Comparison of ENCODE assay signal across 16 cellular contexts in the genomic region with DNA sequence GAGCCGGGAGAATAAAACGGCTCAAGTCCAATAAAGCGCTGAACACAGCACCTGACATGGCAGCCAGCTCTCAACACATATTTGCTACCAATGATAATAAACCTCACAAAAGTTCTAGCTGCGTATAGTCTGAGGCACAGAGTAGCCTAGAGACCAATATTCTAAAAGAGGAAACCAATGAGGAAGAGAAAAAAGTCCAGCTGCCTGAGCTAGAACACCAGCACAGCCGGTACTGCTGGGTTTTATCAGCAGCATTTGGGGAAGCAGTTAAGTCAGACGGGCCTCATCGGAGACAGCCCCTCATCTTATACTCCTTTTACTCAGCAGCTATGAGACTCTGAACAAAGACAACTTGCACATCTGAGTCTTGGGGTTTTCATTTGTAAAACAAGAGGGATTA. TPM values are rescaled to one million over a fixed set of nuclear protein-coding genes. Genes with fewer than 3 reads are reported as not detected.
DNase-seq lines count a peak whose midpoint lies in the region; ATAC-seq, FAIRE-seq and TF ChIP-seq lines count a peak whose summit lies in the region.
"Had no signal": no experiment of that assay in that cellular context is flagged by ENCODE, and none has a peak within 500 bp of the region (broad histone marks: within the 10 kb centered on the region; RNA-seq: fewer than 3 reads in every experiment).

No MANE protein-coding gene starts in this region.

- no peak overlapping the region for H3K4me3 ChIP-seq in GM12878

- in situ Hi-C loops in GM12878 (cut with MboI): no loop called here

- no peaks in the 10 kb centered on the region for H3K9me3 Mint-ChIP-seq in stimulated activated naive CD8-positive, alpha-beta T cell treated with anti-CD3 and anti-CD28 coated beads, Interleukin-15, Interleukin-2, amounts not matched to agents 100 ng/mL and 50 ng/mL, for 24 hours
- H3K9me3 Mint-ChIP-seq in activated naive CD4-positive, alpha-beta T cell treated with anti-CD3 and anti-CD28 coated beads, Interleukin-2, amount 10 ng/mL, durations not matched to agents 7 days and 5 days: no peaks in the 10 kb centered on the region

- H3K9ac ChIP-seq in GM12878 (ENCODE audit: control insufficient read depth, insufficient read depth, low read length): no peak overlapping the region

- H3K27me3 ChIP-seq in GM12878 (replicated peaks in 1 of 2; ENCODE audit: control insufficient read depth in 2 of 2, insufficient read depth in 2 of 2, low read length in 1 of 2): no peaks in the 10 kb centered on the region

- no peak for DNase-seq in stimulated activated naive CD8-positive, alpha-beta T cell treated with anti-CD3 and anti-CD28 coated beads, Interleukin-15, Interleukin-2, amounts not matched to agents 100 U/mL and 50 U/mL, for 24 hours
- DNase-seq in Kasumi-1 (lab: John Stamatoyannopoulos, UW) (peak; percentile 93 to 94), GM12878 (ENCODE audit: low read depth, low spot score) (no peak), retina (no peak)
- DNase-seq in activated naive CD4-positive, alpha-beta T cell treated with anti-CD3 and anti-CD28 coated beads, Interleukin-2, amount 10 ng/mL, durations not matched to agents 7 days and 5 days: no peak
- DNase-seq: activated T-cell treated with anti-CD3 and anti-CD28 coated beads for 4 hours; aorta; DMS 273 treated with DMSO at 0.1 percent for 48 hours; effector CD8-positive, alpha-beta T cell; left ventricle myocardium superior; posterior cingulate gyrus had no signal

- WGBS in GM12878 (ENCODE audit: insufficient coverage, insufficient replicate concordance, low lambda C conversion rate, missing lambda C conversion rate): 15% methylated on average over 7 of the region's 7 CpGs

- SMC1A ChIA-PET in GM12878 (lab: Charles Lee; ENCODE audit: uncharacterized antibody, unreplicated experiment): interaction anchor here (1.5 to 2.4 kb wide), 3 partner anchors 12 to 108 kb away, joined by 3 to 13 read pairs (median 4); partner anchors contain the start of gene FAM210B

- no TSS peak for BruUV-seq in GM12878 (replicated peaks; lab: Mats Ljungman, UMichigan)

- FAIRE-seq in GM12878 (lab: Jason Lieb, UNC): no peak

- peak overlapping the region; percentile 10; the same call in 1 of the 2 replicates for H3K4me2 ChIP-seq in GM12878 (ENCODE audit: control insufficient read depth, insufficient read depth)

- no peaks in the 10 kb centered on the region for H3K36me3 ChIP-seq in GM12878 (ENCODE audit: control insufficient read depth in 2 of 2, insufficient read depth in 2 of 2, low read length in 1 of 2)

- TF ChIP-seq RAD21 in GM12878 (IDR thresholded peaks at IDR 0.05; ENCODE audit: insufficient read depth, low read depth, low read length): no peak

- no peak overlapping the region for H3K4me3 Mint-ChIP-seq in stimulated activated naive CD8-positive, alpha-beta T cell treated with anti-CD3 and anti-CD28 coated beads, Interleukin-15, Interleukin-2, amounts not matched to agents 100 ng/mL and 50 ng/mL, for 24 hours
- no peak overlapping the region for H3K4me3 Mint-ChIP-seq in activated naive CD4-positive, alpha-beta T cell treated with anti-CD3 and anti-CD28 coated beads, Interleukin-2, amount 10 ng/mL, durations not matched to agents 7 days and 5 days

- H3K4me1 ChIP-seq in GM12878 (ENCODE audit: control insufficient read depth, insufficient read depth, low read length): peaks cover 17% of the 10 kb centered on the region

- H4K20me1 ChIP-seq in GM12878 (ENCODE audit: control insufficient read depth, insufficient read depth): no peaks in the 10 kb centered on the region

- H2AFZ ChIP-seq in GM12878 (ENCODE audit: control insufficient read depth, low read depth, low read length): peak overlapping the region; percentile 9

- intact Hi-C loops in GM12878 (cut with micrococcal nuclease; ENCODE audit: unreplicated experiment): no loop called here

- POLR2A ChIA-PET in GM12878 (lab: Charles Lee): interaction anchor here (0.9 kb wide), 1 partner anchor 11 kb away, joined by 4 read pairs; no protein-coding TSS in a partner anchor

- CTCF ChIA-PET in GM12878 (lab: Yijun Ruan, JAX): interaction anchor here (0.8 to 2.9 kb wide), 3 partner anchors 21 to 65 kb away, joined by 3 to 10 read pairs (median 3); no protein-coding TSS in a partner anchor
- CTCF ChIA-PET in activated naive CD4-positive, alpha-beta T cell treated with anti-CD3 and anti-CD28 coated beads, Interleukin-2, amount 10 ng/mL, durations not matched to agents 7 days and 5 days (lab: Charles Lee): no interaction called here

- peaks cover 10% of the 10 kb centered on the region for H3K36me3 Mint-ChIP-seq in stimulated activated naive CD8-positive, alpha-beta T cell treated with anti-CD3 and anti-CD28 coated beads, Interleukin-15, Interleukin-2, amounts not matched to agents 100 ng/mL and 50 ng/mL, for 24 hours (ENCODE audit: low read depth)
- H3K36me3 Mint-ChIP-seq in activated naive CD4-positive, alpha-beta T cell treated with anti-CD3 and anti-CD28 coated beads, Interleukin-2, amount 10 ng/mL, durations not matched to agents 7 days and 5 days: peaks cover 1% of the 10 kb centered on the region

- peaks cover 23% of the 10 kb centered on the region for H3K79me2 ChIP-seq in GM12878 (ENCODE audit: control insufficient read depth, insufficient read depth, low read length)

- peak overlapping the region; percentile 65 for H3K27ac Mint-ChIP-seq in stimulated activated naive CD8-positive, alpha-beta T cell treated with anti-CD3 and anti-CD28 coated beads, Interleukin-15, Interleukin-2, amounts not matched to agents 100 ng/mL and 50 ng/mL, for 24 hours
- H3K27ac Mint-ChIP-seq in activated naive CD4-positive, alpha-beta T cell treated with anti-CD3 and anti-CD28 coated beads, Interleukin-2, amount 10 ng/mL, durations not matched to agents 7 days and 5 days: no peak overlapping the region

- no peak for TF ChIP-seq CTCF in GM12878 (IDR thresholded peaks at IDR 0.05 in 2 of 3, conservative IDR thresholded peaks at IDR 0.05 in 1 of 3; ENCODE audit: control insufficient read depth in 2 of 3, extremely low read depth in 1 of 3, insufficient read depth in 1 of 3, low read depth in 3 of 3, low read length in 3 of 3)

- no peaks in the 10 kb centered on the region for H3K27me3 Mint-ChIP-seq in stimulated activated naive CD8-positive, alpha-beta T cell treated with anti-CD3 and anti-CD28 coated beads, Interleukin-15, Interleukin-2, amounts not matched to agents 100 ng/mL and 50 ng/mL, for 24 hours
- H3K27me3 Mint-ChIP-seq in activated naive CD4-positive, alpha-beta T cell treated with anti-CD3 and anti-CD28 coated beads, Interleukin-2, amount 10 ng/mL, durations not matched to agents 7 days and 5 days: peaks cover 7% of the 10 kb centered on the region

- TF ChIP-seq EP300 in GM12878 (IDR thresholded peaks at IDR 0.05; ENCODE audit: borderline replicate concordance in 1 of 2, control insufficient read depth in 1 of 2, low read depth in 2 of 2, low read length in 2 of 2): no peak

- H3K4me1 Mint-ChIP-seq in stimulated activated naive CD8-positive, alpha-beta T cell treated with anti-CD3 and anti-CD28 coated beads, Interleukin-15, Interleukin-2, amounts not matched to agents 100 ng/mL and 50 ng/mL, for 24 hours (ENCODE audit: low read depth): peaks cover 64% of the 10 kb centered on the region
- H3K4me1 Mint-ChIP-seq in activated naive CD4-positive, alpha-beta T cell treated with anti-CD3 and anti-CD28 coated beads, Interleukin-2, amount 10 ng/mL, durations not matched to agents 7 days and 5 days: peaks cover 72% of the 10 kb centered on the region

- no peak for TF ChIP-seq POLR2A in GM12878 (IDR thresholded peaks at IDR 0.05; ENCODE audit: low read depth, low read length)

- no peaks in the 10 kb centered on the region for H3K9me3 ChIP-seq in GM12878 (replicated peaks; ENCODE audit: control insufficient read depth, insufficient read depth, low read length)

- RAD21 ChIA-PET in GM12878 (lab: Charles Lee; ENCODE audit: unreplicated experiment): interaction anchor here (1.1 to 1.8 kb wide), 2 partner anchors 12 to 54 kb away, joined by 3 to 10 read pairs; no protein-coding TSS in a partner anchor

- ATAC-seq in stimulated activated naive CD8-positive, alpha-beta T cell treated with anti-CD3 and anti-CD28 coated beads, Interleukin-15, Interleukin-2, amounts not matched to agents 100 U/mL and 50 U/mL, for 24 hours: no peak
- ATAC-seq in GM12878: peak; percentile 24
- ATAC-seq in HG03460 (IDR thresholded peaks at IDR 0.05; ENCODE audit: unreplicated experiment): no peak
- no peak for ATAC-seq in HG02973 (IDR thresholded peaks at IDR 0.05; ENCODE audit: unreplicated experiment)
- ATAC-seq: left ventricle myocardium superior had no signal

- no peak overlapping the region for H3K27ac ChIP-seq in GM12878 (ENCODE audit: control insufficient read depth, insufficient read depth)
- H3K27ac ChIP-seq: 22Rv1, VCaP had no signal

RNA-seq across cellular contexts. Expression of gene RTF2, which starts 2.4 kb away (rescaled TPM):
- 34.7 and 35.4 TPM in 2 replicates for total RNA-seq in GM12878 (2013; cell fraction: nucleolus; rRNA removed)
- total RNA-seq in GM12878 (2014; rRNA removed): 71.2 and 73.9 TPM in 2 replicates
- 65.1 and 66.2 TPM in 2 replicates for total RNA-seq in GM12878 (2014; rRNA removed; fragmentation: Illumina TruSeq; extraction: Trizol)
- total RNA-seq in GM12878 (2021): 77.0 and 77.7 TPM in 2 replicates
- polyA plus RNA-seq in GM12878 (2011; ENCODE audit: low read depth): 28.1 TPM
- polyA plus RNA-seq in GM12878 (2011; rRNA removed): 86.5 and 100 TPM in 2 replicates
- polyA plus RNA-seq in GM12878 (2011; cell fraction: cytosol; rRNA removed): 73.8 and 90.9 TPM in 2 replicates
- 56.3 and 61.4 TPM in 2 replicates for polyA plus RNA-seq in GM12878 (2011; cell fraction: nucleus; rRNA removed)
- 59.7 and 63.6 TPM in 2 replicates for polyA plus RNA-seq in GM12878 (2012)
- 61.5 and 79.2 TPM in 2 replicates for polyA plus RNA-seq in GM12878 (2014; fragmentation: Illumina TruSeq; extraction: Trizol)
- polyA plus RNA-seq in GM12878 (2014; fragmentation: Nextera tagmentation; extraction: Ambion mirVana): 100 to 1,000 TPM in 1 of 2 experiments, 10 to 100 TPM in 1; 99.3 to 133 TPM
- 69.1 and 71.4 TPM in 2 replicates for polyA plus RNA-seq in GM12878 (2014; rRNA removed)
- 100 to 1,000 TPM; 124 TPM for polyA plus RNA-seq in GM12878 (2016; fragmentation: Nextera tagmentation; extraction: Ambion mirVana)
- polyA minus RNA-seq in GM12878 (2011; rRNA and poly(A)+ RNA removed): 37.5 and 54.1 TPM in 2 replicates
- polyA minus RNA-seq in GM12878 (2011; cell fraction: cytosol; rRNA and poly(A)+ RNA removed): 10.6 and 19.2 TPM in 2 replicates
- 14.1 and 19.7 TPM in 2 replicates for polyA minus RNA-seq in GM12878 (2011; cell fraction: nucleus; rRNA and poly(A)+ RNA removed)

RNA-seq across cellular contexts. Expression of gene CASS4, which starts 53.9 kb away (rescaled TPM):
- total RNA-seq in GM12878 (2013; cell fraction: nucleolus; rRNA removed): 0.47 TPM in 1 of 2 replicates, not detected in the other
- 0.06 and 0.11 TPM in 2 replicates for total RNA-seq in GM12878 (2014; rRNA removed)
- total RNA-seq in GM12878 (2014; rRNA removed; fragmentation: Illumina TruSeq; extraction: Trizol): 0.09 and 0.14 TPM in 2 replicates
- 0.19 and 0.21 TPM in 2 replicates for total RNA-seq in GM12878 (2021)
- polyA plus RNA-seq in GM12878 (2011; ENCODE audit: low read depth): 0.14 TPM
- polyA plus RNA-seq in GM12878 (2011; rRNA removed): 0.10 and 0.11 TPM in 2 replicates
- 0.01 and 0.03 TPM in 2 replicates for polyA plus RNA-seq in GM12878 (2011; cell fraction: cytosol; rRNA removed)
- 0.09 and 0.15 TPM in 2 replicates for polyA plus RNA-seq in GM12878 (2011; cell fraction: nucleus; rRNA removed)
- 0.13 and 0.22 TPM in 2 replicates for polyA plus RNA-seq in GM12878 (2012)
- 0.13 and 0.21 TPM in 2 replicates for polyA plus RNA-seq in GM12878 (2014; fragmentation: Illumina TruSeq; extraction: Trizol)
- under 1 TPM; 0.04 to 0.11 TPM for polyA plus RNA-seq in GM12878 (2014; fragmentation: Nextera tagmentation; extraction: Ambion mirVana)
- 0.04 and 0.24 TPM in 2 replicates for polyA plus RNA-seq in GM12878 (2014; rRNA removed)
- under 1 TPM in 1 of 2 experiments, not detected in 1; 0.05 TPM for polyA plus RNA-seq in GM12878 (2016; fragmentation: Nextera tagmentation; extraction: Ambion mirVana)
- polyA minus RNA-seq in GM12878 (2011; rRNA and poly(A)+ RNA removed): 0.10 and 0.15 TPM in 2 replicates
- not detected in 2 replicates for polyA minus RNA-seq in GM12878 (2011; cell fraction: cytosol; rRNA and poly(A)+ RNA removed)
- polyA minus RNA-seq in GM12878 (2011; cell fraction: nucleus; rRNA and poly(A)+ RNA removed): 0.10 and 0.12 TPM in 2 replicates

RNA-seq across cellular contexts. Expression of gene FAM209A, which starts 58.5 kb away (rescaled TPM):
- total RNA-seq in GM12878 (2013; cell fraction: nucleolus; rRNA removed): 0.84 and 1.7 TPM in 2 replicates
- total RNA-seq in GM12878 (2014; rRNA removed): 0.44 TPM in 1 of 2 replicates, not detected in the other
- total RNA-seq in GM12878 (2014; rRNA removed; fragmentation: Illumina TruSeq; extraction: Trizol): 0.31 and 0.37 TPM in 2 replicates
- 0.41 TPM in 1 of 2 replicates, not detected in the other for total RNA-seq in GM12878 (2021)
- not detected for polyA plus RNA-seq in GM12878 (2011; ENCODE audit: low read depth)
- 0.27 and 0.32 TPM in 2 replicates for polyA plus RNA-seq in GM12878 (2011; rRNA removed)
- polyA plus RNA-seq in GM12878 (2011; cell fraction: cytosol; rRNA removed): 0.17 and 0.19 TPM in 2 replicates
- polyA plus RNA-seq in GM12878 (2011; cell fraction: nucleus; rRNA removed): 1.0 and 1.2 TPM in 2 replicates
- polyA plus RNA-seq in GM12878 (2012): 0.25 and 1.2 TPM in 2 replicates
- polyA plus RNA-seq in GM12878 (2014; fragmentation: Illumina TruSeq; extraction: Trizol): 0.51 TPM in 1 of 2 replicates, not detected in the other
- under 1 TPM in 1 of 2 experiments, not detected in 1; 0.11 TPM for polyA plus RNA-seq in GM12878 (2014; fragmentation: Nextera tagmentation; extraction: Ambion mirVana)
- 0.15 and 0.33 TPM in 2 replicates for polyA plus RNA-seq in GM12878 (2014; rRNA removed)
- polyA plus RNA-seq in GM12878 (2016; fragmentation: Nextera tagmentation; extraction: Ambion mirVana): not detected
- 0.46 TPM in 1 of 2 replicates, not detected in the other for polyA minus RNA-seq in GM12878 (2011; rRNA and poly(A)+ RNA removed)
- not detected in 2 replicates for polyA minus RNA-seq in GM12878 (2011; cell fraction: cytosol; rRNA and poly(A)+ RNA removed)
- polyA minus RNA-seq in GM12878 (2011; cell fraction: nucleus; rRNA and poly(A)+ RNA removed): 0.67 and 0.97 TPM in 2 replicates
- total RNA-seq: left ventricle myocardium superior had no signal

Comparison
In these comparisons a context has a peak if more than half of its experiments do, and no peak if none do; other contexts are left out.
1. DNase-seq: peak in Kasumi-1 (2 of 2); none in stimulated activated naive CD8-positive, alpha-beta T cell treated with anti-CD3 and anti-CD28 coated beads, Interleukin-15, Interleukin-2, amounts not matched to agents 100 U/mL and 50 U/mL, for 24 hours (single experiment), GM12878 (single experiment), retina (single experiment) and activated naive CD4-positive, alpha-beta T cell treated with anti-CD3 and anti-CD28 coated beads, Interleukin-2, amount 10 ng/mL, durations not matched to agents 7 days and 5 days (single experiment).